In the genomic region with DNA sequence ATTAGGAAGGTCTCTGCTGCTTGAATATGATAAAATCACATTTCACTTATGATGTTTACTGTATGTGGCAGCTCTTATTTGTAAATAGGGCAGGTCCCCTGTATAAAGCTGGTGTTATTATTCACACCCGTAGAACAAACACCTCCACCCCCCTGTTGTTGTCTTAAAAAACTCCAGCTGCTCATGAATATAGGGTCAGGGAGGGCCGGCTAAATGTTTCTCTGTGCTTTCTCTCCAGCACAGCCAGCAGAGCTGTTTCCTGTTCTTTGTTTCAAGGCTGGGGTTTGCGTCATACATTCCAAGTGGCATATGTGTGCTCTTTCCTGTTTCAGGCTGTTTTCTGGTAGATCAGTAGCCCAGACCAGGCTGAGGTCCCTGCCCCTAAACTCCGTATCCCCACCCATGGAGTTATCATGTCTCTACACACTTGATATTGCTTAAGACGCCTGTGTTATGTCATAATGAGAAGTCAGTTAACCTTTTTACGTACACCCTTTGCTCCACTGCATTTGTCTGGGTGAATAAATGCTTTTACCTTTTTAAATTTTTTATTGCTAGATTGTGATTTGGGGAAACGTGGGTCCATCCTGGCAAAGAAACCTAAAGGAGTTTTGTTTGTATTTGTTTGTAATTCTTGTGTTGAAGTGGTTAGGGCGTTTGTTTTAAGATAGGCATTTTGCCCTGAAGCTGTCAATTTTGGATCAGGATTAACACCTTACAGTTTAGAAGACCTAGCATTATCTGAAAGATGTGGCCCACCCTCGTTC, we compare ENCODE assay signal across 1 cellular context.
TF ChIP-seq lines count a peak whose summit lies in the region.

No MANE protein-coding gene starts in this region.

TF ChIP-seq in K562, 482 proteins besides CTCF, POLR2A, EP300 and RAD21 (continued from another document and continues in another):
- TF ChIP-seq, protein P1, sequence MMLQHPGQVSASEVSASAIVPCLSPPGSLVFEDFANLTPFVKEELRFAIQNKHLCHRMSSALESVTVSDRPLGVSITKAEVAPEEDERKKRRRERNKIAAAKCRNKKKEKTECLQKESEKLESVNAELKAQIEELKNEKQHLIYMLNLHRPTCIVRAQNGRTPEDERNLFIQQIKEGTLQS (IDR thresholded peaks at IDR 0.05): peak; percentile 97
- TF ChIP-seq, protein P1 (CRISPR knock-in tag; conservative IDR thresholded peaks at IDR 0.05): peak; percentile 79; the same call in 1 of the 2 replicates
- TF ChIP-seq MCM7 (IDR thresholded peaks at IDR 0.05) (no peak), ZNF408 (CRISPR knock-in tag; IDR thresholded peaks at IDR 0.05; ENCODE audit: low read depth) (no peak), ZKSCAN8 (CRISPR knock-in tag; IDR thresholded peaks at IDR 0.05) (no peak; the same call in 1 of the 2 replicates), CBFA2T2 (conservative IDR thresholded peaks at IDR 0.05) (peak; percentile 86), ILK (tag; IDR thresholded peaks at IDR 0.05; ENCODE audit: borderline replicate concordance, low read depth) (no peak), SIX5 (IDR thresholded peaks at IDR 0.05; ENCODE audit: borderline replicate concordance in 1 of 2, insufficient read depth in 1 of 2, low read depth in 1 of 2, low read length in 2 of 2) (no peak), RFX1 (IDR thresholded peaks at IDR 0.05) (no peak), CEBPG (CRISPR knock-in tag; IDR thresholded peaks at IDR 0.05) (peak; percentile 98), CEBPG (tag; conservative IDR thresholded peaks at IDR 0.05 in 1 of 2, IDR thresholded peaks at IDR 0.05 in 1 of 2) (peak; percentile 98 to 99), MTA3 (IDR thresholded peaks at IDR 0.05; ENCODE audit: borderline replicate concordance) (peak; percentile 97), BHLHE40 (IDR thresholded peaks at IDR 0.05; ENCODE audit: low read length) (peak; percentile 12; the same call in 1 of the 2 replicates), MYNN (IDR thresholded peaks at IDR 0.05) (peak; percentile 78), MYNN (CRISPR knock-in tag; IDR thresholded peaks at IDR 0.05) (no peak), GABPB2 (CRISPR knock-in tag; conservative IDR thresholded peaks at IDR 0.05) (no peak), DNMT1 (IDR thresholded peaks at IDR 0.05) (no peak)
- TF ChIP-seq, protein P2, sequence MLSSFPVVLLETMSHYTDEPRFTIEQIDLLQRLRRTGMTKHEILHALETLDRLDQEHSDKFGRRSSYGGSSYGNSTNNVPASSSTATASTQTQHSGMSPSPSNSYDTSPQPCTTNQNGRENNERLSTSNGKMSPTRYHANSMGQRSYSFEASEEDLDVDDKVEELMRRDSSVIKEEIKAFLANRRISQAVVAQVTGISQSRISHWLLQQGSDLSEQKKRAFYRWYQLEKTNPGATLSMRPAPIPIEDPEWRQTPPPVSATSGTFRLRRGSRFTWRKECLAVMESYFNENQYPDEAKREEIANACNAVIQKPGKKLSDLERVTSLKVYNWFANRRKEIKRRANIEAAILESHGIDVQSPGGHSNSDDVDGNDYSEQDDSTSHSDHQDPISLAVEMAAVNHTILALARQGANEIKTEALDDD (IDR thresholded peaks at IDR 0.05): peak; percentile 87
- TF ChIP-seq, protein P3, sequence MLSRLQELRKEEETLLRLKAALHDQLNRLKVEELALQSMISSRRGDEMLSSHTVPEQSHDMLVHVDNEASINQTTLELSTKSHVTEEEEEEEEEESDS (CRISPR knock-in tag; IDR thresholded peaks at IDR 0.05): no peak
- TF ChIP-seq, protein P4, sequence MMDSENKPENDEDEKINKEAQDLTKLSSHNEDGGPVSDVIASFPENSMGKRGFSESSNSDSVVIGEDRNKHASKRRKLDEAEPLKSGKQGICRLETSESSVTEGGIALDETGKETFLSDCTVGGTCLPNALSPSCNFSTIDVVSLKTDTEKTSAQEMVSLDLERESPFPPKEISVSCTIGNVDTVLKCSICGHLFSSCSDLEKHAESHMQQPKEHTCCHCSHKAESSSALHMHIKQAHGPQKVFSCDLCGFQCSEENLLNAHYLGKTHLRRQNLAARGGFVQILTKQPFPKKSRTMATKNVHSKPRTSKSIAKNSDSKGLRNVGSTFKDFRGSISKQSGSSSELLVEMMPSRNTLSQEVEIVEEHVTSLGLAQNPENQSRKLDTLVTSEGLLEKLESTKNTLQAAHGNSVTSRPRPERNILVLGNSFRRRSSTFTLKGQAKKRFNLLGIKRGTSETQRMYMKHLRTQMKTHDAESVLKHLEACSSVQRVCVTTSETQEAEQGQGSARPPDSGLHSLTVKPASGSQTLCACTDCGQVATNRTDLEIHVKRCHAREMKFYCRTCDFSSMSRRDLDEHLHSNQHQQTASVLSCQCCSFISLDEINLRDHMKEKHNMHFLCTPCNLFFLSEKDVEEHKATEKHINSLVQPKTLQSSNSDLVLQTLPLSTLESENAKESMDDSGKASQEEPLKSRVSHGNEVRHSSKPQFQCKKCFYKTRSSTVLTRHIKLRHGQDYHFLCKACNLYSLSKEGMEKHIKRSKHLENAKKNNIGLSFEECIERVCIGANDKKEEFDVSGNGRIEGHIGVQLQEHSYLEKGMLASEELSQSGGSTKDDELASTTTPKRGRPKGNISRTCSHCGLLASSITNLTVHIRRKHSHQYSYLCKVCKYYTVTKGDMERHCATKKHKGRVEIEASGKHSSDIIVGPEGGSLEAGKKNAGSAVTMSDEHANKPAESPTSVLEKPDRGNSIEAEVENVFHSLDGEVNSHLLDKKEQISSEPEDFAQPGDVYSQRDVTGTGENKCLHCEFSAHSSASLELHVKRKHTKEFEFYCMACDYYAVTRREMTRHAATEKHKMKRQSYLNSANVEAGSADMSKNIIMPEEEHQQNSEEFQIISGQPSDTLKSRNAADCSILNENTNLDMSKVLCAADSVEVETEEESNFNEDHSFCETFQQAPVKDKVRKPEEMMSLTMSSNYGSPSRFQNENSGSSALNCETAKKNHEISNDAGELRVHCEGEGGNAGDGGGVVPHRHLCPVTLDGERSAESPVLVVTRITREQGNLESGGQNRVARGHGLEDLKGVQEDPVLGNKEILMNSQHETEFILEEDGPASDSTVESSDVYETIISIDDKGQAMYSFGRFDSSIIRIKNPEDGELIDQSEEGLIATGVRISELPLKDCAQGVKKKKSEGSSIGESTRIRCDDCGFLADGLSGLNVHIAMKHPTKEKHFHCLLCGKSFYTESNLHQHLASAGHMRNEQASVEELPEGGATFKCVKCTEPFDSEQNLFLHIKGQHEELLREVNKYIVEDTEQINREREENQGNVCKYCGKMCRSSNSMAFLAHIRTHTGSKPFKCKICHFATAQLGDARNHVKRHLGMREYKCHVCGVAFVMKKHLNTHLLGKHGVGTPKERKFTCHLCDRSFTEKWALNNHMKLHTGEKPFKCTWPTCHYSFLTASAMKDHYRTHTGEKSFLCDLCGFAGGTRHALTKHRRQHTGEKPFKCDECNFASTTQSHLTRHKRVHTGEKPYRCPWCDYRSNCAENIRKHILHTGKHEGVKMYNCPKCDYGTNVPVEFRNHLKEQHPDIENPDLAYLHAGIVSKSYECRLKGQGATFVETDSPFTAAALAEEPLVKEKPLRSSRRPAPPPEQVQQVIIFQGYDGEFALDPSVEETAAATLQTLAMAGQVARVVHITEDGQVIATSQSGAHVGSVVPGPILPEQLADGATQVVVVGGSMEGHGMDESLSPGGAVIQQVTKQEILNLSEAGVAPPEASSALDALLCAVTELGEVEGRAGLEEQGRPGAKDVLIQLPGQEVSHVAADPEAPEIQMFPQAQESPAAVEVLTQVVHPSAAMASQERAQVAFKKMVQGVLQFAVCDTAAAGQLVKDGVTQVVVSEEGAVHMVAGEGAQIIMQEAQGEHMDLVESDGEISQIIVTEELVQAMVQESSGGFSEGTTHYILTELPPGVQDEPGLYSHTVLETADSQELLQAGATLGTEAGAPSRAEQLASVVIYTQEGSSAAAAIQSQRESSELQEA (IDR thresholded peaks at IDR 0.05; ENCODE audit: low read depth): 0 out of 2 replicates have a peak, but pooled peaks have one; percentile 25
- TF ChIP-seq, protein P5, sequence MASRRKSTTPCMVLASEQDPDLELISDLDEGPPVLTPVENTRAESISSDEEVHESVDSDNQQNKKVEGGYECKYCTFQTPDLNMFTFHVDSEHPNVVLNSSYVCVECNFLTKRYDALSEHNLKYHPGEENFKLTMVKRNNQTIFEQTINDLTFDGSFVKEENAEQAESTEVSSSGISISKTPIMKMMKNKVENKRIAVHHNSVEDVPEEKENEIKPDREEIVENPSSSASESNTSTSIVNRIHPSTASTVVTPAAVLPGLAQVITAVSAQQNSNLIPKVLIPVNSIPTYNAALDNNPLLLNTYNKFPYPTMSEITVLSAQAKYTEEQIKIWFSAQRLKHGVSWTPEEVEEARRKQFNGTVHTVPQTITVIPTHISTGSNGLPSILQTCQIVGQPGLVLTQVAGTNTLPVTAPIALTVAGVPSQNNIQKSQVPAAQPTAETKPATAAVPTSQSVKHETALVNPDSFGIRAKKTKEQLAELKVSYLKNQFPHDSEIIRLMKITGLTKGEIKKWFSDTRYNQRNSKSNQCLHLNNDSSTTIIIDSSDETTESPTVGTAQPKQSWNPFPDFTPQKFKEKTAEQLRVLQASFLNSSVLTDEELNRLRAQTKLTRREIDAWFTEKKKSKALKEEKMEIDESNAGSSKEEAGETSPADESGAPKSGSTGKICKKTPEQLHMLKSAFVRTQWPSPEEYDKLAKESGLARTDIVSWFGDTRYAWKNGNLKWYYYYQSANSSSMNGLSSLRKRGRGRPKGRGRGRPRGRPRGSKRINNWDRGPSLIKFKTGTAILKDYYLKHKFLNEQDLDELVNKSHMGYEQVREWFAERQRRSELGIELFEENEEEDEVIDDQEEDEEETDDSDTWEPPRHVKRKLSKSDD (conservative IDR thresholded peaks at IDR 0.05; ENCODE audit: low read length): no peak
- TF ChIP-seq, protein P6, sequence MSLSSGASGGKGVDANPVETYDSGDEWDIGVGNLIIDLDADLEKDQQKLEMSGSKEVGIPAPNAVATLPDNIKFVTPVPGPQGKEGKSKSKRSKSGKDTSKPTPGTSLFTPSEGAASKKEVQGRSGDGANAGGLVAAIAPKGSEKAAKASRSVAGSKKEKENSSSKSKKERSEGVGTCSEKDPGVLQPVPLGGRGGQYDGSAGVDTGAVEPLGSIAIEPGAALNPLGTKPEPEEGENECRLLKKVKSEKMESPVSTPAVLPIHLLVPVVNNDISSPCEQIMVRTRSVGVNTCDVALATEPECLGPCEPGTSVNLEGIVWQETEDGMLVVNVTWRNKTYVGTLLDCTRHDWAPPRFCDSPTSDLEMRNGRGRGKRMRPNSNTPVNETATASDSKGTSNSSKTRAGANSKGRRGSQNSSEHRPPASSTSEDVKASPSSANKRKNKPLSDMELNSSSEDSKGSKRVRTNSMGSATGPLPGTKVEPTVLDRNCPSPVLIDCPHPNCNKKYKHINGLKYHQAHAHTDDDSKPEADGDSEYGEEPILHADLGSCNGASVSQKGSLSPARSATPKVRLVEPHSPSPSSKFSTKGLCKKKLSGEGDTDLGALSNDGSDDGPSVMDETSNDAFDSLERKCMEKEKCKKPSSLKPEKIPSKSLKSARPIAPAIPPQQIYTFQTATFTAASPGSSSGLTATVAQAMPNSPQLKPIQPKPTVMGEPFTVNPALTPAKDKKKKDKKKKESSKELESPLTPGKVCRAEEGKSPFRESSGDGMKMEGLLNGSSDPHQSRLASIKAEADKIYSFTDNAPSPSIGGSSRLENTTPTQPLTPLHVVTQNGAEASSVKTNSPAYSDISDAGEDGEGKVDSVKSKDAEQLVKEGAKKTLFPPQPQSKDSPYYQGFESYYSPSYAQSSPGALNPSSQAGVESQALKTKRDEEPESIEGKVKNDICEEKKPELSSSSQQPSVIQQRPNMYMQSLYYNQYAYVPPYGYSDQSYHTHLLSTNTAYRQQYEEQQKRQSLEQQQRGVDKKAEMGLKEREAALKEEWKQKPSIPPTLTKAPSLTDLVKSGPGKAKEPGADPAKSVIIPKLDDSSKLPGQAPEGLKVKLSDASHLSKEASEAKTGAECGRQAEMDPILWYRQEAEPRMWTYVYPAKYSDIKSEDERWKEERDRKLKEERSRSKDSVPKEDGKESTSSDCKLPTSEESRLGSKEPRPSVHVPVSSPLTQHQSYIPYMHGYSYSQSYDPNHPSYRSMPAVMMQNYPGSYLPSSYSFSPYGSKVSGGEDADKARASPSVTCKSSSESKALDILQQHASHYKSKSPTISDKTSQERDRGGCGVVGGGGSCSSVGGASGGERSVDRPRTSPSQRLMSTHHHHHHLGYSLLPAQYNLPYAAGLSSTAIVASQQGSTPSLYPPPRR (CRISPR knock-in tag; IDR thresholded peaks at IDR 0.05; ENCODE audit: borderline replicate concordance): no peak
- TF ChIP-seq, protein P7, sequence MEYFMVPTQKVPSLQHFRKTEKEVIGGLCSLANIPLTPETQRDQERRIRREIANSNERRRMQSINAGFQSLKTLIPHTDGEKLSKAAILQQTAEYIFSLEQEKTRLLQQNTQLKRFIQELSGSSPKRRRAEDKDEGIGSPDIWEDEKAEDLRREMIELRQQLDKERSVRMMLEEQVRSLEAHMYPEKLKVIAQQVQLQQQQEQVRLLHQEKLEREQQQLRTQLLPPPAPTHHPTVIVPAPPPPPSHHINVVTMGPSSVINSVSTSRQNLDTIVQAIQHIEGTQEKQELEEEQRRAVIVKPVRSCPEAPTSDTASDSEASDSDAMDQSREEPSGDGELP (CRISPR knock-in tag; IDR thresholded peaks at IDR 0.05; ENCODE audit: borderline replicate concordance): peak; percentile 84
- TF ChIP-seq, protein P8, sequence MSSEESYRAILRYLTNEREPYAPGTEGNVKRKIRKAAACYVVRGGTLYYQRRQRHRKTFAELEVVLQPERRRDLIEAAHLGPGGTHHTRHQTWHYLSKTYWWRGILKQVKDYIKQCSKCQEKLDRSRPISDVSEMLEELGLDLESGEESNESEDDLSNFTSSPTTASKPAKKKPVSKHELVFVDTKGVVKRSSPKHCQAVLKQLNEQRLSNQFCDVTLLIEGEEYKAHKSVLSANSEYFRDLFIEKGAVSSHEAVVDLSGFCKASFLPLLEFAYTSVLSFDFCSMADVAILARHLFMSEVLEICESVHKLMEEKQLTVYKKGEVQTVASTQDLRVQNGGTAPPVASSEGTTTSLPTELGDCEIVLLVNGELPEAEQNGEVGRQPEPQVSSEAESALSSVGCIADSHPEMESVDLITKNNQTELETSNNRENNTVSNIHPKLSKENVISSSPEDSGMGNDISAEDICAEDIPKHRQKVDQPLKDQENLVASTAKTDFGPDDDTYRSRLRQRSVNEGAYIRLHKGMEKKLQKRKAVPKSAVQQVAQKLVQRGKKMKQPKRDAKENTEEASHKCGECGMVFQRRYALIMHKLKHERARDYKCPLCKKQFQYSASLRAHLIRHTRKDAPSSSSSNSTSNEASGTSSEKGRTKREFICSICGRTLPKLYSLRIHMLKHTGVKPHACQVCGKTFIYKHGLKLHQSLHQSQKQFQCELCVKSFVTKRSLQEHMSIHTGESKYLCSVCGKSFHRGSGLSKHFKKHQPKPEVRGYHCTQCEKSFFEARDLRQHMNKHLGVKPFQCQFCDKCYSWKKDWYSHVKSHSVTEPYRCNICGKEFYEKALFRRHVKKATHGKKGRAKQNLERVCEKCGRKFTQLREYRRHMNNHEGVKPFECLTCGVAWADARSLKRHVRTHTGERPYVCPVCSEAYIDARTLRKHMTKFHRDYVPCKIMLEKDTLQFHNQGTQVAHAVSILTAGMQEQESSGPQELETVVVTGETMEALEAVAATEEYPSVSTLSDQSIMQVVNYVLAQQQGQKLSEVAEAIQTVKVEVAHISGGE (CRISPR knock-in tag; IDR thresholded peaks at IDR 0.05): 0 out of 6 replicates have a peak, but pooled peaks of 1 of the 3 experiments have one; percentile 48
- TF ChIP-seq, protein P9, sequence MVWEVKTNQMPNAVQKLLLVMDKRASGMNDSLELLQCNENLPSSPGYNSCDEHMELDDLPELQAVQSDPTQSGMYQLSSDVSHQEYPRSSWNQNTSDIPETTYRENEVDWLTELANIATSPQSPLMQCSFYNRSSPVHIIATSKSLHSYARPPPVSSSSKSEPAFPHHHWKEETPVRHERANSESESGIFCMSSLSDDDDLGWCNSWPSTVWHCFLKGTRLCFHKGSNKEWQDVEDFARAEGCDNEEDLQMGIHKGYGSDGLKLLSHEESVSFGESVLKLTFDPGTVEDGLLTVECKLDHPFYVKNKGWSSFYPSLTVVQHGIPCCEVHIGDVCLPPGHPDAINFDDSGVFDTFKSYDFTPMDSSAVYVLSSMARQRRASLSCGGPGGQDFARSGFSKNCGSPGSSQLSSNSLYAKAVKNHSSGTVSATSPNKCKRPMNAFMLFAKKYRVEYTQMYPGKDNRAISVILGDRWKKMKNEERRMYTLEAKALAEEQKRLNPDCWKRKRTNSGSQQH (CRISPR knock-in tag; IDR thresholded peaks at IDR 0.05): no peak
